In genomic region chr19:42325896-42326771, GRCh38 we compare ENCODE assay signal across 1 cellular context.
A peak's percentile ranks its signal among the peaks of the same experiment; 100 is the strongest.
TF ChIP-seq lines count a peak whose summit lies in the region.

No MANE protein-coding gene starts in this region.

TF ChIP-seq in HepG2, 621 proteins besides CTCF, POLR2A, EP300 and RAD21 (continued from another document and continues in another):
- TF ChIP-seq PRDM15 (CRISPR knock-in tag; IDR thresholded peaks at IDR 0.05) (no peak), SMAD1 (CRISPR knock-in tag; IDR thresholded peaks at IDR 0.05; ENCODE audit: borderline replicate concordance, low read depth) (no peak), ZNF276 (CRISPR knock-in tag; IDR thresholded peaks at IDR 0.05; ENCODE audit: low read depth) (0 out of 2 replicates have a peak, but pooled peaks have one; percentile 22), DNMT3B (CRISPR knock-in tag; conservative IDR thresholded peaks at IDR 0.05) (no peak), JDP2 (CRISPR knock-in tag; IDR thresholded peaks at IDR 0.05; ENCODE audit: borderline replicate concordance) (no peak), BRD4 (CRISPR knock-in tag; IDR thresholded peaks at IDR 0.05) (no peak), GRHL1 (CRISPR knock-in tag; conservative IDR thresholded peaks at IDR 0.05) (no peak), ZNF549 (CRISPR knock-in tag; IDR thresholded peaks at IDR 0.05) (no peak), ZNF883 (CRISPR knock-in tag; IDR thresholded peaks at IDR 0.05; ENCODE audit: not compliant biosample characterization) (no peak), SP1 (IDR thresholded peaks at IDR 0.05) (no peak), SP1 (CRISPR knock-in tag; IDR thresholded peaks at IDR 0.05) (no peak), RXRA (CRISPR knock-in tag; IDR thresholded peaks at IDR 0.05) (no peak), TFE3 (CRISPR knock-in tag; IDR thresholded peaks at IDR 0.05) (no peak), MIER2 (CRISPR knock-in tag; IDR thresholded peaks at IDR 0.05) (no peak), CREBL2 (CRISPR knock-in tag; IDR thresholded peaks at IDR 0.05; ENCODE audit: borderline replicate concordance) (no peak), ZBTB7B (CRISPR knock-in tag; IDR thresholded peaks at IDR 0.05) (0 out of 2 replicates have a peak, but pooled peaks have one; percentile 10), ZNF318 (CRISPR knock-in tag; IDR thresholded peaks at IDR 0.05) (no peak), TRIM24 (CRISPR knock-in tag; IDR thresholded peaks at IDR 0.05) (no peak), ZNF710 (CRISPR knock-in tag; IDR thresholded peaks at IDR 0.05; ENCODE audit: borderline replicate concordance) (0 out of 2 replicates have a peak, but pooled peaks have one; percentile 18), ZNF691 (CRISPR knock-in tag; IDR thresholded peaks at IDR 0.05; ENCODE audit: borderline replicate concordance, low read depth) (no peak; the same call in 1 of the 2 replicates), ZNF580 (CRISPR knock-in tag; IDR thresholded peaks at IDR 0.05; ENCODE audit: borderline replicate concordance, low read depth) (no peak), PTBP1 (IDR thresholded peaks at IDR 0.05; ENCODE audit: low read depth, low read length, poor library complexity, severe bottlenecking) (no peak), ZNF33A (CRISPR knock-in tag; IDR thresholded peaks at IDR 0.05; ENCODE audit: borderline replicate concordance) (no peak), ZNF772 (CRISPR knock-in tag; IDR thresholded peaks at IDR 0.05) (no peak; the same call in 1 of the 2 replicates), ZMAT5 (CRISPR knock-in tag; IDR thresholded peaks at IDR 0.05; ENCODE audit: borderline replicate concordance, low read depth) (no peak), TEAD2 (CRISPR knock-in tag; IDR thresholded peaks at IDR 0.05) (no peak), THYN1 (CRISPR knock-in tag; IDR thresholded peaks at IDR 0.05; ENCODE audit: borderline replicate concordance, low read depth) (no peak), ZNF256 (CRISPR knock-in tag; conservative IDR thresholded peaks at IDR 0.05) (no peak), TSC22D2 (CRISPR knock-in tag; IDR thresholded peaks at IDR 0.05; ENCODE audit: borderline replicate concordance) (no peak; the same call in 1 of the 2 replicates), HIVEP1 (CRISPR knock-in tag; IDR thresholded peaks at IDR 0.05) (0 out of 2 replicates have a peak, but pooled peaks have one; percentile 10), ZNF343 (CRISPR knock-in tag; IDR thresholded peaks at IDR 0.05) (0 out of 2 replicates have a peak, but pooled peaks have one; percentile 48), ZNF546 (CRISPR knock-in tag; conservative IDR thresholded peaks at IDR 0.05) (no peak), ZMYM4 (CRISPR knock-in tag; IDR thresholded peaks at IDR 0.05) (peak; percentile 17; the same call in 1 of the 2 replicates), HNRNPK (IDR thresholded peaks at IDR 0.05; ENCODE audit: low read depth, low read length, poor library complexity, severe bottlenecking) (no peak), ZKSCAN1 (IDR thresholded peaks at IDR 0.05; ENCODE audit: low read length) (no peak), WIZ (CRISPR knock-in tag; IDR thresholded peaks at IDR 0.05) (no peak), ZNF672 (CRISPR knock-in tag; IDR thresholded peaks at IDR 0.05) (no peak), ZNF644 (CRISPR knock-in tag; IDR thresholded peaks at IDR 0.05; ENCODE audit: low read depth) (no peak), ZNF703 (CRISPR knock-in tag; IDR thresholded peaks at IDR 0.05; ENCODE audit: borderline replicate concordance) (peak; percentile 64; the same call in 1 of the 2 replicates), KMT2B (CRISPR knock-in tag; IDR thresholded peaks at IDR 0.05) (no peak), ZFP37 (CRISPR knock-in tag; IDR thresholded peaks at IDR 0.05; ENCODE audit: borderline replicate concordance) (no peak), ZNF556 (CRISPR knock-in tag; IDR thresholded peaks at IDR 0.05; ENCODE audit: borderline replicate concordance) (no peak)
